Comparison of ENCODE assay signal across 8 cellular contexts in genomic region chr5:150142800-150143724, GRCh38. TPM values are rescaled to one million over a fixed set of nuclear protein-coding genes. Genes with fewer than 3 reads are reported as not detected.
DNase-seq lines count a peak whose midpoint lies in the region; ATAC-seq, FAIRE-seq and TF ChIP-seq lines count a peak whose summit lies in the region.

No MANE protein-coding gene starts in this region.

- POLR2A ChIA-PET in Caco-2 (lab: Charles Lee), result no interaction called here

- H3K27me3 ChIP-seq in Caco-2 (replicated peaks; ENCODE audit: control insufficient read depth, insufficient read depth, low read length), result no peaks in the 10 kb centered on the region

- no peaks in the 10 kb centered on the region for H3K27me3 Mint-ChIP-seq in Caco-2 (ENCODE audit: insufficient read depth, unreplicated experiment)
- no peaks in the 10 kb centered on the region for H3K27me3 Mint-ChIP-seq in osteocyte (ENCODE audit: unreplicated experiment)

- H3K36me3 ChIP-seq in Caco-2 (ENCODE audit: control insufficient read depth, insufficient read depth, low read length), result no peaks in the 10 kb centered on the region

- BruUV-seq in Caco-2 (replicated peaks; lab: Mats Ljungman, UMichigan), result no TSS peak

- peak; percentile 47 to 69 for DNase-seq in Caco-2
- peak; percentile 80 for DNase-seq in RKO (ENCODE audit: low spot score)
- DNase-seq in fibroblast of gingiva (ENCODE audit: low read depth), result peak; percentile 94
- DNase-seq in osteocyte (ENCODE audit: extremely low spot score, unreplicated experiment), result peak; percentile 91
- DNase-seq in effector CD4-positive, alpha-beta T cell, result no peak
- no peak for DNase-seq in GM12891 (ENCODE audit: insufficient read length, low spot score)
- no peak for DNase-seq in NCI-H1436 treated with DMSO at 0.1 percent for 48 hours (lab: John Stamatoyannopoulos, UW)

- H3K36me3 Mint-ChIP-seq in Caco-2 (ENCODE audit: insufficient read depth, unreplicated experiment) (peaks cover 6% of the 10 kb centered on the region), osteocyte (ENCODE audit: unreplicated experiment) (peaks cover 18% of the 10 kb centered on the region)

- 0 out of 2 replicates have a peak, but pooled peaks cover 2% of the 10 kb centered on the region for H3K9me3 ChIP-seq in Caco-2

- H3K4me3 Mint-ChIP-seq in Caco-2 (ENCODE audit: unreplicated experiment) (peak overlapping the region; percentile 37), osteocyte (ENCODE audit: unreplicated experiment) (peak overlapping the region; percentile 68)

- TF ChIP-seq POLR2A in GM12891 (IDR thresholded peaks at IDR 0.05; ENCODE audit: low read depth, low read length), result no peak

- CTCF ChIA-PET in Caco-2 (lab: Charles Lee), result interaction anchor here (0.6 to 1.5 kb wide), 2 partner anchors 19 to 22 kb away, joined by 5 to 8 read pairs; no protein-coding TSS in a partner anchor

- no peak for ATAC-seq in HG02623 (IDR thresholded peaks at IDR 0.05; ENCODE audit: unreplicated experiment)

- H3K4me1 ChIP-seq in Caco-2, result peaks cover 78% of the 10 kb centered on the region

- TF ChIP-seq CTCF in Caco-2 (IDR thresholded peaks at IDR 0.05; ENCODE audit: insufficient read depth in 1 of 2, low read depth in 1 of 2, low read length in 1 of 2, severe bottlenecking in 1 of 2, unreplicated experiment in 1 of 2) (no peak), osteocyte (IDR thresholded peaks at IDR 0.05) (no peak)

- no peak overlapping the region for H3K4me3 ChIP-seq in Caco-2 (ENCODE audit: low read depth, low read length)

- FAIRE-seq in GM12891 (lab: Jason Lieb, UNC), result no peak

- H3K27ac Mint-ChIP-seq in Caco-2 (ENCODE audit: unreplicated experiment) (peak overlapping the region; percentile 92), osteocyte (ENCODE audit: unreplicated experiment) (peak overlapping the region; percentile 90)

- H3K9me3 Mint-ChIP-seq in Caco-2 (ENCODE audit: unreplicated experiment), result no peaks in the 10 kb centered on the region
- no peaks in the 10 kb centered on the region for H3K9me3 Mint-ChIP-seq in osteocyte (ENCODE audit: unreplicated experiment)

- intact Hi-C loops in Caco-2 (cut with micrococcal nuclease; ENCODE audit: unreplicated experiment), result no loop called here

- H3K4me1 Mint-ChIP-seq in Caco-2 (ENCODE audit: low read depth, unreplicated experiment) (peaks cover 68% of the 10 kb centered on the region), osteocyte (ENCODE audit: unreplicated experiment) (peaks cover 95% of the 10 kb centered on the region)

TF ChIP-seq in GM12891, 5 proteins besides CTCF, POLR2A, EP300 and RAD21:
- TF ChIP-seq PAX5 (IDR thresholded peaks at IDR 0.05; ENCODE audit: insufficient read depth, low read length, severe bottlenecking) (no peak), SPI1 (IDR thresholded peaks at IDR 0.05; ENCODE audit: low read depth, low read length) (no peak), POLR2AphosphoS5 (IDR thresholded peaks at IDR 0.05; ENCODE audit: low read depth, low read length) (no peak), TAF1 (IDR thresholded peaks at IDR 0.05; ENCODE audit: low read depth, low read length) (no peak), POU2F2 (IDR thresholded peaks at IDR 0.05; ENCODE audit: low read depth, low read length) (no peak)

RNA-seq across cellular contexts. Expression of gene PDGFRB, which starts 12.6 kb away (rescaled TPM):
- total RNA-seq in Caco-2 (2022), result 5.9 and 7.2 TPM in 2 replicates
- total RNA-seq in osteocyte, result 1,093 and 1,131 TPM in 2 replicates
- polyA plus RNA-seq in GM12891 (2012; ENCODE audit: low read depth, missing spikeins), result 2.1 TPM

RNA-seq across cellular contexts. Expression of gene CDX1, which starts 23.5 kb away (rescaled TPM):
- total RNA-seq in Caco-2 (2022), result 0.29 and 0.65 TPM in 2 replicates
- 0.71 and 1.0 TPM in 2 replicates for total RNA-seq in osteocyte
- not detected for polyA plus RNA-seq in GM12891 (2012; ENCODE audit: low read depth, missing spikeins)

RNA-seq across cellular contexts. Expression of gene SLC6A7, which starts 46.8 kb away (rescaled TPM):
- total RNA-seq in Caco-2 (2022), result not detected in 2 replicates
- total RNA-seq in osteocyte, result not detected in 2 replicates
- 0.23 TPM for polyA plus RNA-seq in GM12891 (2012; ENCODE audit: low read depth, missing spikeins)

RNA-seq across cellular contexts. Expression of gene CSF1R, which starts 56.7 kb away (rescaled TPM):
- total RNA-seq in Caco-2 (2022) (5.8 and 8.2 TPM in 2 replicates), osteocyte (1.1 and 1.2 TPM in 2 replicates)
- 0.63 TPM for polyA plus RNA-seq in GM12891 (2012; ENCODE audit: low read depth, missing spikeins)

Comparison
In these comparisons a context has a peak if more than half of its experiments do, and no peak if none do; other contexts are left out.
1. DNase-seq: peak in Caco-2 (2 of 2), RKO (single experiment), fibroblast of gingiva (single experiment) and osteocyte (single experiment); none in effector CD4-positive, alpha-beta T cell (single experiment), GM12891 (single experiment) and NCI-H1436 treated with DMSO at 0.1 percent for 48 hours (single experiment).
2. RNA of gene PDGFRB, which starts 12.6 kb away (total RNA-seq): 1,093 to 1,131 TPM in osteocyte; 5.9 to 7.2 TPM in Caco-2; every median in the first group is over 100 times any median in the second.